In genomic region chr17:41500131-41500911, GRCh38 we compare ENCODE assay signal across 14 cellular contexts. TPM values are rescaled to one million over a fixed set of nuclear protein-coding genes. Genes with fewer than 3 reads are reported as not detected.
DNase-seq lines count a peak whose midpoint lies in the region; ATAC-seq, FAIRE-seq and TF ChIP-seq lines count a peak whose summit lies in the region.
"Had no signal": no experiment of that assay in that cellular context is flagged by ENCODE, and none has a peak within 500 bp of the region (broad histone marks: within the 10 kb centered on the region; RNA-seq: fewer than 3 reads in every experiment).

No MANE protein-coding gene starts in this region.

- CTCF ChIA-PET in MCF 10A (lab: Yijun Ruan, JAX): interaction anchor here (0.5 to 2.0 kb wide), 2 partner anchors 48 to 596 kb away, joined by 3 to 8 read pairs; no protein-coding TSS in a partner anchor

- no peak for TF ChIP-seq POLR2A in breast epithelium (IDR thresholded peaks at IDR 0.05)

- TF ChIP-seq CTCF in MCF 10A (IDR thresholded peaks at IDR 0.05; ENCODE audit: unreplicated experiment) (no peak), breast epithelium (IDR thresholded peaks at IDR 0.05) (no peak), fibroblast of the aortic adventitia (IDR thresholded peaks at IDR 0.05; ENCODE audit: insufficient read depth, low read length) (no peak), GM20000 (IDR thresholded peaks at IDR 0.05; ENCODE audit: extremely low read depth, missing control alignments) (no peak)

- H3K4me3 ChIP-seq in breast epithelium: no peak overlapping the region
- H3K4me3 ChIP-seq in fibroblast of the aortic adventitia (ENCODE audit: low read depth, low read length): no peak overlapping the region

- no peak for ATAC-seq in stimulated activated naive B cell treated with anti-CD40 and anti-IgM and Interleukin-4, amounts not matched to agents 10 μg/mL and 1 μg/mL and 100 μg/mL, for 72 hours (replicated peaks)
- ATAC-seq: activated CD4-positive, CD25-positive, alpha-beta regulatory T cell treated with anti-CD3 and anti-CD28 coated beads, Interleukin-2, amount 50 U/mL, for 24 hours; HepG2 had no signal

- H3K9me3 ChIP-seq in breast epithelium: no peaks in the 10 kb centered on the region

- DNase-seq in MCF 10A (ENCODE audit: unreplicated experiment) (peak; percentile 68), breast epithelium (ENCODE audit: low spot score in 2 of 2) (no peak), SW480 (ENCODE audit: low spot score) (peak; percentile 83), fibroblast of the aortic adventitia (ENCODE audit: low read depth) (peak; percentile 40), urothelium cell line (ENCODE audit: low spot score) (peak; percentile 79), GM20000 (ENCODE audit: low spot score) (no peak), NCI-H187 (lab: John Stamatoyannopoulos, UW) (no peak)
- DNase-seq in stimulated activated naive B cell treated with anti-CD40 and anti-IgM and Interleukin-4, amounts not matched to agents 10 μg/mL and 1 μg/mL and 100 μg/mL, for 72 hours: no peak
- DNase-seq: GOT3, NCI-H774 had no signal

- H3K27ac Mint-ChIP-seq in MCF 10A (ENCODE audit: low read depth, unreplicated experiment): no peak overlapping the region
- no peak overlapping the region for H3K27ac Mint-ChIP-seq in stimulated activated naive B cell treated with anti-CD40 and anti-IgM and Interleukin-4, amounts not matched to agents 10 μg/mL and 1 μg/mL and 100 μg/mL, for 72 hours

- H3K36me3 Mint-ChIP-seq in MCF 10A (ENCODE audit: insufficient read depth, unreplicated experiment): no peaks in the 10 kb centered on the region
- no peaks in the 10 kb centered on the region for H3K36me3 Mint-ChIP-seq in stimulated activated naive B cell treated with anti-CD40 and anti-IgM and Interleukin-4, amounts not matched to agents 10 μg/mL and 1 μg/mL and 100 μg/mL, for 72 hours
- H3K36me3 Mint-ChIP-seq: brain had no signal

- no TSS peak for BruUV-seq in MCF 10A (replicated peaks; lab: Mats Ljungman, UMichigan)

- no peak overlapping the region for H3K27ac ChIP-seq in breast epithelium

- H3K27me3 ChIP-seq in breast epithelium: no peaks in the 10 kb centered on the region

- H3K27me3 Mint-ChIP-seq in MCF 10A (ENCODE audit: insufficient read depth, unreplicated experiment): no peaks in the 10 kb centered on the region
- H3K27me3 Mint-ChIP-seq in stimulated activated naive B cell treated with anti-CD40 and anti-IgM and Interleukin-4, amounts not matched to agents 10 μg/mL and 1 μg/mL and 100 μg/mL, for 72 hours: peaks cover 24 to 25% of the 10 kb centered on the region in 2 donors

- FAIRE-seq in urothelium cell line (lab: Jason Lieb, UNC): no peak
- FAIRE-seq: HepG2 had no signal

- no peaks in the 10 kb centered on the region for H3K36me3 ChIP-seq in breast epithelium

- H3K4me3 Mint-ChIP-seq in MCF 10A (ENCODE audit: unreplicated experiment): no peak overlapping the region
- H3K4me3 Mint-ChIP-seq in stimulated activated naive B cell treated with anti-CD40 and anti-IgM and Interleukin-4, amounts not matched to agents 10 μg/mL and 1 μg/mL and 100 μg/mL, for 72 hours: no peak overlapping the region
- H3K4me3 Mint-ChIP-seq: neural crest cell had no signal

- H3K4me1 Mint-ChIP-seq in MCF 10A (ENCODE audit: insufficient read depth, unreplicated experiment): peaks cover 19% of the 10 kb centered on the region
- H3K4me1 Mint-ChIP-seq in stimulated activated naive B cell treated with anti-CD40 and anti-IgM and Interleukin-4, amounts not matched to agents 10 μg/mL and 1 μg/mL and 100 μg/mL, for 72 hours: peaks cover 12 to 16% of the 10 kb centered on the region in 2 donors
- H3K4me1 Mint-ChIP-seq: brain had no signal

- no peaks in the 10 kb centered on the region for H3K9me3 Mint-ChIP-seq in MCF 10A (ENCODE audit: unreplicated experiment)
- H3K9me3 Mint-ChIP-seq in stimulated activated naive B cell treated with anti-CD40 and anti-IgM and Interleukin-4, amounts not matched to agents 10 μg/mL and 1 μg/mL and 100 μg/mL, for 72 hours: no peaks in the 10 kb centered on the region
- H3K9me3 Mint-ChIP-seq: brain, neural crest cell had no signal

- intact Hi-C loops in MCF 10A (cut with micrococcal nuclease) (no loop called here), breast epithelium (cut with DNase I; ENCODE audit: low total_unique reads) (no loop called here)

- H3K4me1 ChIP-seq in breast epithelium: no peaks in the 10 kb centered on the region

- POLR2A ChIA-PET in MCF 10A (lab: Yijun Ruan, JAX): interaction anchor here (0.9 to 2.1 kb wide), 3 partner anchors 18 to 48 kb away, joined by 3 to 7 read pairs (median 3); partner anchors contain the start of gene KRT15

RNA-seq across cellular contexts. Expression of gene KRT13, which starts 5.1 kb away (rescaled TPM):
- total RNA-seq in MCF 10A (2022) (not detected in 2 replicates), breast epithelium (1 to 10 TPM in 1 of 3 donors, not detected in 2; 1.6 TPM), fibroblast of the aortic adventitia (ENCODE audit: low replicate concordance) (not detected in 2 replicates)
- total RNA-seq: HepG2, neural crest cell had no signal

RNA-seq across cellular contexts. Expression of gene KRT36, which starts 10.6 kb away (rescaled TPM):
- total RNA-seq in MCF 10A (2022) (not detected in 2 replicates), breast epithelium (not detected), fibroblast of the aortic adventitia (ENCODE audit: low replicate concordance) (not detected in 2 replicates)
- total RNA-seq: HepG2, neural crest cell had no signal

RNA-seq across cellular contexts. Expression of gene KRT15, which starts 18.4 kb away (rescaled TPM):
- total RNA-seq in MCF 10A (2022) (28.8 and 83.4 TPM in 2 replicates), breast epithelium (1,000 to 10,000 TPM in 1 of 3 donors, 100 to 1,000 TPM in 1, under 1 TPM in 1; 0.80 to 2,244 (median 331) TPM), fibroblast of the aortic adventitia (ENCODE audit: low replicate concordance) (0.63 TPM in 1 of 2 replicates, not detected in the other)
- total RNA-seq: neural crest cell had no signal

RNA-seq across cellular contexts. Expression of gene KRT35, which starts 19.4 kb away (rescaled TPM):
- total RNA-seq in MCF 10A (2022) (not detected in 2 replicates), breast epithelium (not detected), fibroblast of the aortic adventitia (ENCODE audit: low replicate concordance) (not detected in 2 replicates)
- total RNA-seq: HepG2, neural crest cell had no signal

RNA-seq across cellular contexts. Expression of gene KRT19, which starts 27.8 kb away (rescaled TPM):
- total RNA-seq in MCF 10A (2022) (0.68 TPM in 1 of 2 replicates, not detected in the other), breast epithelium (1,000 to 10,000 TPM in 1 of 3 donors, 100 to 1,000 TPM in 1, 1 to 10 TPM in 1; 6.7 to 1,011 (median 375) TPM), fibroblast of the aortic adventitia (ENCODE audit: low replicate concordance) (50.7 and 78.5 TPM in 2 replicates)

Comparison
In these comparisons a context has a peak if more than half of its experiments do, and no peak if none do; other contexts are left out.
1. DNase-seq: peak in MCF 10A (single experiment), SW480 (single experiment), fibroblast of the aortic adventitia (single experiment) and urothelium cell line (single experiment); none in breast epithelium (0 of 2), stimulated activated naive B cell treated with anti-CD40 and anti-IgM and Interleukin-4, amounts not matched to agents 10 μg/mL and 1 μg/mL and 100 μg/mL, for 72 hours (single experiment), GM20000 (single experiment) and NCI-H187 (0 of 2).